Comparison of ENCODE assay signal across 2 cellular contexts in the genomic region with DNA sequence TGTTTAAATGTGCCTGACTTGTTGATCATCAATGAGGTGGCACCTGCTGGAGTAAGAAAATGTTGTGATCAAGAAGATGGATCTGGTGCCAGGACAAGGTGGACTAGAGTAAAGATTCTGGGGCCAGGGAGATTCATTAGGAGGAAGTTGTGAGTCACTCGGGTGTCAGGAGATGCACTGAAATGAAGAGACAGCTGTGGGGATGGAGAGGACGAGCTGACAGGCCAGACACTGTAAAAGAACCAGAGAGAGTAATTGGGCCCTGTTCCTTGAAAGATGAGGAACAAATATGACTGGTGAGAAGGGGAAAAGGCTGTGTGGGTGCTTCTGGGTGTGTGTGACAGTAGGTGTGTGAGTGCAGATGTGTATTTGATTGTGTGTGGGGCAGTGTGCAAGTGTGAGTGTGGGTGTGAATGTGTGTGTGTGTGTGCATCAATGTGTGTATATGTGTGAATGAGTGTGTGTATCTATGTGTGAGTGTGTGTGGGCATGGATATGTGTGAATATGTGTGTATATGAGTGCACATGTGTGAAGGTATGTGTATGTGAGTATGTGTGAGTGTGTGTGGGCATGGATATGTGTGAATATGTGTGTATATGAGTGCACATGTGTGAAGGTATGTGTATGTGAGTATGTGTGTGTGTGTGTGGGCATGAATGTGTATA.
TF ChIP-seq lines count a peak whose summit lies in the region.

No MANE protein-coding gene starts in this region.

TF ChIP-seq in IMR-90, 13 proteins besides CTCF, POLR2A, EP300 and RAD21 (continued from another document):
- TF ChIP-seq NFE2L2 (IDR thresholded peaks at IDR 0.05; ENCODE audit: low read depth, low read length) (no peak), MAZ (IDR thresholded peaks at IDR 0.05; ENCODE audit: borderline replicate concordance, low read depth, low read length) (no peak), RCOR1 (IDR thresholded peaks at IDR 0.05; ENCODE audit: insufficient replicate concordance, low read length) (no peak), BHLHE40 (IDR thresholded peaks at IDR 0.05; ENCODE audit: low read depth, low read length) (no peak), CHD1 (IDR thresholded peaks at IDR 0.05; ENCODE audit: low read depth, low read length) (no peak), FOS (IDR thresholded peaks at IDR 0.05; ENCODE audit: low read depth, low read length) (no peak), MXI1 (IDR thresholded peaks at IDR 0.05; ENCODE audit: borderline replicate concordance, low read depth, low read length) (no peak), CEBPB (IDR thresholded peaks at IDR 0.05; ENCODE audit: low read depth, low read length) (no peak)
- TF ChIP-seq, protein P1, sequence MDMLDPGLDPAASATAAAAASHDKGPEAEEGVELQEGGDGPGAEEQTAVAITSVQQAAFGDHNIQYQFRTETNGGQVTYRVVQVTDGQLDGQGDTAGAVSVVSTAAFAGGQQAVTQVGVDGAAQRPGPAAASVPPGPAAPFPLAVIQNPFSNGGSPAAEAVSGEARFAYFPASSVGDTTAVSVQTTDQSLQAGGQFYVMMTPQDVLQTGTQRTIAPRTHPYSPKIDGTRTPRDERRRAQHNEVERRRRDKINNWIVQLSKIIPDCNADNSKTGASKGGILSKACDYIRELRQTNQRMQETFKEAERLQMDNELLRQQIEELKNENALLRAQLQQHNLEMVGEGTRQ (IDR thresholded peaks at IDR 0.05; ENCODE audit: low read depth, low read length) = no peak

TF ChIP-seq in SK-N-SH treated with all-trans-retinoic acid at 6 μM for 48 hours, 23 proteins besides CTCF, POLR2A, EP300 and RAD21 (continued from another document):
- TF ChIP-seq, protein P2, sequence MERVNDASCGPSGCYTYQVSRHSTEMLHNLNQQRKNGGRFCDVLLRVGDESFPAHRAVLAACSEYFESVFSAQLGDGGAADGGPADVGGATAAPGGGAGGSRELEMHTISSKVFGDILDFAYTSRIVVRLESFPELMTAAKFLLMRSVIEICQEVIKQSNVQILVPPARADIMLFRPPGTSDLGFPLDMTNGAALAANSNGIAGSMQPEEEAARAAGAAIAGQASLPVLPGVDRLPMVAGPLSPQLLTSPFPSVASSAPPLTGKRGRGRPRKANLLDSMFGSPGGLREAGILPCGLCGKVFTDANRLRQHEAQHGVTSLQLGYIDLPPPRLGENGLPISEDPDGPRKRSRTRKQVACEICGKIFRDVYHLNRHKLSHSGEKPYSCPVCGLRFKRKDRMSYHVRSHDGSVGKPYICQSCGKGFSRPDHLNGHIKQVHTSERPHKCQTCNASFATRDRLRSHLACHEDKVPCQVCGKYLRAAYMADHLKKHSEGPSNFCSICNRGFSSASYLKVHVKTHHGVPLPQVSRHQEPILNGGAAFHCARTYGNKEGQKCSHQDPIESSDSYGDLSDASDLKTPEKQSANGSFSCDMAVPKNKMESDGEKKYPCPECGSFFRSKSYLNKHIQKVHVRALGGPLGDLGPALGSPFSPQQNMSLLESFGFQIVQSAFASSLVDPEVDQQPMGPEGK (CRISPR knock-in tag; IDR thresholded peaks at IDR 0.05; ENCODE audit: borderline replicate concordance) = no peak
- TF ChIP-seq, protein P3, sequence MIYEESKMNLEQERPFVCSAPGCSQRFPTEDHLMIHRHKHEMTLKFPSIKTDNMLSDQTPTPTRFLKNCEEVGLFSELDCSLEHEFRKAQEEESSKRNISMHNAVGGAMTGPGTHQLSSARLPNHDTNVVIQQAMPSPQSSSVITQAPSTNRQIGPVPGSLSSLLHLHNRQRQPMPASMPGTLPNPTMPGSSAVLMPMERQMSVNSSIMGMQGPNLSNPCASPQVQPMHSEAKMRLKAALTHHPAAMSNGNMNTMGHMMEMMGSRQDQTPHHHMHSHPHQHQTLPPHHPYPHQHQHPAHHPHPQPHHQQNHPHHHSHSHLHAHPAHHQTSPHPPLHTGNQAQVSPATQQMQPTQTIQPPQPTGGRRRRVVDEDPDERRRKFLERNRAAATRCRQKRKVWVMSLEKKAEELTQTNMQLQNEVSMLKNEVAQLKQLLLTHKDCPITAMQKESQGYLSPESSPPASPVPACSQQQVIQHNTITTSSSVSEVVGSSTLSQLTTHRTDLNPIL (CRISPR knock-in tag; IDR thresholded peaks at IDR 0.05; ENCODE audit: low read depth) = no peak
- TF ChIP-seq ESRRG (CRISPR knock-in tag; IDR thresholded peaks at IDR 0.05) (no peak), TOX (CRISPR knock-in tag; IDR thresholded peaks at IDR 0.05; ENCODE audit: borderline replicate concordance) (no peak), ZC3H10 (CRISPR knock-in tag; IDR thresholded peaks at IDR 0.05) (no peak), RARB (CRISPR knock-in tag; IDR thresholded peaks at IDR 0.05) (no peak), ZFP30 (CRISPR knock-in tag; IDR thresholded peaks at IDR 0.05) (no peak), ARNTL (CRISPR knock-in tag; IDR thresholded peaks at IDR 0.05; ENCODE audit: borderline replicate concordance, low read depth) (no peak), ZNF8 (CRISPR knock-in tag; IDR thresholded peaks at IDR 0.05) (no peak), GLIS3 (CRISPR knock-in tag; IDR thresholded peaks at IDR 0.05) (no peak)
- TF ChIP-seq, protein P4, sequence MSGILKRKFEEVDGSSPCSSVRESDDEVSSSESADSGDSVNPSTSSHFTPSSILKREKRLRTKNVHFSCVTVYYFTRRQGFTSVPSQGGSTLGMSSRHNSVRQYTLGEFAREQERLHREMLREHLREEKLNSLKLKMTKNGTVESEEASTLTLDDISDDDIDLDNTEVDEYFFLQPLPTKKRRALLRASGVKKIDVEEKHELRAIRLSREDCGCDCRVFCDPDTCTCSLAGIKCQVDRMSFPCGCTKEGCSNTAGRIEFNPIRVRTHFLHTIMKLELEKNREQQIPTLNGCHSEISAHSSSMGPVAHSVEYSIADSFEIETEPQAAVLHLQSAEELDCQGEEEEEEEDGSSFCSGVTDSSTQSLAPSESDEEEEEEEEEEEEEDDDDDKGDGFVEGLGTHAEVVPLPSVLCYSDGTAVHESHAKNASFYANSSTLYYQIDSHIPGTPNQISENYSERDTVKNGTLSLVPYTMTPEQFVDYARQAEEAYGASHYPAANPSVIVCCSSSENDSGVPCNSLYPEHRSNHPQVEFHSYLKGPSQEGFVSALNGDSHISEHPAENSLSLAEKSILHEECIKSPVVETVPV (CRISPR knock-in tag; IDR thresholded peaks at IDR 0.05) = no peak
- TF ChIP-seq, protein P5, sequence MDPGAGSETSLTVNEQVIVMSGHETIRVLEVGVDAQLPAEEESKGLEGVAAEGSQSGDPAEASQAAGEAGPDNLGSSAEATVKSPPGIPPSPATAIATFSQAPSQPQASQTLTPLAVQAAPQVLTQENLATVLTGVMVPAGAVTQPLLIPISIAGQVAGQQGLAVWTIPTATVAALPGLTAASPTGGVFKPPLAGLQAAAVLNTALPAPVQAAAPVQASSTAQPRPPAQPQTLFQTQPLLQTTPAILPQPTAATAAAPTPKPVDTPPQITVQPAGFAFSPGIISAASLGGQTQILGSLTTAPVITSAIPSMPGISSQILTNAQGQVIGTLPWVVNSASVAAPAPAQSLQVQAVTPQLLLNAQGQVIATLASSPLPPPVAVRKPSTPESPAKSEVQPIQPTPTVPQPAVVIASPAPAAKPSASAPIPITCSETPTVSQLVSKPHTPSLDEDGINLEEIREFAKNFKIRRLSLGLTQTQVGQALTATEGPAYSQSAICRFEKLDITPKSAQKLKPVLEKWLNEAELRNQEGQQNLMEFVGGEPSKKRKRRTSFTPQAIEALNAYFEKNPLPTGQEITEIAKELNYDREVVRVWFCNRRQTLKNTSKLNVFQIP (CRISPR knock-in tag; IDR thresholded peaks at IDR 0.05; ENCODE audit: borderline replicate concordance, low read depth) = no peak
